Comparison of ENCODE assay signal across 19 cellular contexts in genomic region chr10:91820144-91820543, GRCh38. TPM values are rescaled to one million over a fixed set of nuclear protein-coding genes. Genes with fewer than 3 reads are reported as not detected.
A peak's percentile ranks its signal among the peaks of the same experiment; 100 is the strongest.
DNase-seq lines count a peak whose midpoint lies in the region; ATAC-seq and TF ChIP-seq lines count a peak whose summit lies in the region.
"Had no signal": no experiment of that assay in that cellular context is flagged by ENCODE, and none has a peak within 500 bp of the region (broad histone marks: within the 10 kb centered on the region; RNA-seq: fewer than 3 reads in every experiment).

No MANE protein-coding gene starts in this region.

- peaks cover 44% of the 10 kb centered on the region for H3K36me3 ChIP-seq in mammary epithelial cell (ENCODE audit: insufficient read depth, low read length)
- H3K36me3 ChIP-seq in upper lobe of right lung: peaks cover 90% of the 10 kb centered on the region
- H3K36me3 ChIP-seq in esophagus squamous epithelium: peaks cover 8 to 100% (median 34%) of the 10 kb centered on the region in 3 donors

- H2AFZ ChIP-seq in mammary epithelial cell (ENCODE audit: low read depth, low read length): no peak overlapping the region

- no peaks in the 10 kb centered on the region for H4K20me1 ChIP-seq in mammary epithelial cell (ENCODE audit: insufficient read depth, low read length)

- in situ Hi-C loops in ACHN (cut with HindIII; ENCODE audit: low pct_ligation_motif_present, low pct_unique_long_range_greater_than_20kb, low sequenced_read_pairs) (no loop called here), mammary epithelial cell (cut with MboI; ENCODE audit: low sequenced_read_pairs in 2 of 2) (no loop called here)

- no peak for TF ChIP-seq POLR2A in esophagus squamous epithelium (IDR thresholded peaks at IDR 0.05)

- H3K4me2 ChIP-seq in mammary epithelial cell (ENCODE audit: insufficient read depth, low read depth, low read length): no peak overlapping the region

- no peak for ATAC-seq in upper lobe of right lung
- ATAC-seq: body of pancreas had no signal

- no peak for TF ChIP-seq CTCF in mammary epithelial cell (conservative IDR thresholded peaks at IDR 0.05 in 1 of 2, IDR thresholded peaks at IDR 0.05 in 1 of 2; ENCODE audit: extremely low read depth in 1 of 2, insufficient read depth in 1 of 2, low read depth in 1 of 2, low read length in 2 of 2)
- TF ChIP-seq CTCF in upper lobe of right lung (IDR thresholded peaks at IDR 0.05): no peak
- TF ChIP-seq CTCF in GM10266 (IDR thresholded peaks at IDR 0.05; ENCODE audit: control insufficient read depth, insufficient read depth, low read depth, missing control alignments): no peak
- TF ChIP-seq CTCF in esophagus squamous epithelium (IDR thresholded peaks at IDR 0.05): no peak

- H3K4me3 ChIP-seq in mammary epithelial cell (replicated peaks in 1 of 3; ENCODE audit: insufficient read depth in 1 of 3, low read depth in 2 of 3, low read length in 3 of 3) (no peak overlapping the region), upper lobe of right lung (no peak overlapping the region), esophagus squamous epithelium (no peak overlapping the region)
- H3K4me3 ChIP-seq: body of pancreas, Peyer's patch, thyroid gland had no signal

- WGBS in mammary epithelial cell (ENCODE audit: low coverage, missing lambda C conversion rate): 84% methylated on average over 3 of the region's 3 CpGs
- WGBS in esophagus squamous epithelium, 2 donors: 60 to 76% methylated on average over 3 of the region's 3 CpGs

- dilution Hi-C loops in mammary epithelial cell (cut with HindIII; ENCODE audit: low sequenced_read_pairs): no loop called here

- H3K27ac ChIP-seq in mammary epithelial cell (ENCODE audit: insufficient read depth, low read depth, low read length) (no peak overlapping the region), upper lobe of right lung (no peak overlapping the region), esophagus squamous epithelium (no peak overlapping the region)
- H3K27ac ChIP-seq: body of pancreas, Peyer's patch, thyroid gland, WERI-Rb-1 had no signal

- H3K79me2 ChIP-seq in mammary epithelial cell (ENCODE audit: insufficient read depth, low read length): peaks cover 7% of the 10 kb centered on the region

- BruUV-seq in mammary epithelial cell (replicated peaks; lab: Mats Ljungman, UMichigan): no TSS peak

- CTCF ChIA-PET in mammary epithelial cell (lab: Charles Lee; ENCODE audit: low non-redundant PET): interaction anchor here (0.6 kb wide), 1 partner anchor 9 kb away, joined by 6 read pairs; no protein-coding TSS in a partner anchor

- no peak overlapping the region for H3K9ac ChIP-seq in mammary epithelial cell (ENCODE audit: insufficient read depth, low read length)

- H3K9me3 ChIP-seq in mammary epithelial cell (replicated peaks; ENCODE audit: insufficient read depth, low read length) (no peaks in the 10 kb centered on the region), upper lobe of right lung (no peaks in the 10 kb centered on the region), esophagus squamous epithelium (no peaks in the 10 kb centered on the region)
- H3K9me3 ChIP-seq: body of pancreas, Peyer's patch, thyroid gland had no signal

- H3K27me3 ChIP-seq in mammary epithelial cell (ENCODE audit: insufficient read depth, low read length) (no peaks in the 10 kb centered on the region), upper lobe of right lung (no peaks in the 10 kb centered on the region), esophagus squamous epithelium (no peaks in the 10 kb centered on the region)
- H3K27me3 ChIP-seq: body of pancreas, Peyer's patch, thyroid gland had no signal

- intact Hi-C loops in mammary epithelial cell (cut with micrococcal nuclease): loop anchor here (5.0 kb wide), 1 partner anchor 42 kb away; no protein-coding TSS in a partner anchor
- intact Hi-C loops in upper lobe of right lung (cut with DNase I): no loop called here
- intact Hi-C loops in esophagus squamous epithelium (cut with DNase I): no loop called here

- DNase-seq in ACHN: peak; percentile 27
- DNase-seq in HPDE6-E6E7 (ENCODE audit: extremely low spot score): peak; percentile 17
- peak; percentile 72 for DNase-seq in mammary epithelial cell
- DNase-seq in iris pigment epithelial cell (ENCODE audit: low read depth): peak; percentile 73
- DNase-seq in upper lobe of right lung: no peak
- no peak for DNase-seq in GM10266 (ENCODE audit: extremely low spot score)
- no peak for DNase-seq in activated gamma-delta T cell (lab: John Stamatoyannopoulos, UW)
- no peak for DNase-seq in esophagus squamous epithelium (lab: John Stamatoyannopoulos, UW)
- DNase-seq: activated T-cell treated with anti-CD3 and anti-CD28 coated beads, Interleukin-2, amount 50 U/mL, for 48 hours; body of pancreas; cortex of kidney; KBM-7; NCI-H2029 treated with DMSO at 0.1 percent for 48 hours; NK-92 treated with Interleukin-12 subunit alpha and Interleukin-12 subunit beta, amount 100 ng/mL, for 24 hours; Peyer's patch; small intestine; stimulated activated naive CD4-positive, alpha-beta T cell treated with Interleukin-2 at 50 U/mL for 16 hours; thyroid gland; WERI-Rb-1 had no signal

- H3K4me1 ChIP-seq in mammary epithelial cell (ENCODE audit: insufficient read depth, low read length): no peaks in the 10 kb centered on the region
- H3K4me1 ChIP-seq in upper lobe of right lung: no peaks in the 10 kb centered on the region
- H3K4me1 ChIP-seq in esophagus squamous epithelium: no peaks in the 10 kb centered on the region
- H3K4me1 ChIP-seq: body of pancreas, Peyer's patch, thyroid gland had no signal

RNA-seq across cellular contexts. Expression of gene TNKS2, which starts 21.9 kb away (rescaled TPM):
- total RNA-seq in mammary epithelial cell: 10 to 100 TPM; 35.8 to 48.7 TPM
- 14.4 TPM for polyA plus RNA-seq in mammary epithelial cell
- polyA minus RNA-seq in mammary epithelial cell: 26.7 TPM
- total RNA-seq in upper lobe of right lung: 40.5 TPM
- 10 to 100 TPM; 33.1 to 43.5 (median 39.2) TPM for total RNA-seq in esophagus squamous epithelium

Comparison
In these comparisons a context has a peak if more than half of its experiments do, and no peak if none do; other contexts are left out.
1. DNase-seq: peak in ACHN (single experiment), HPDE6-E6E7 (single experiment), mammary epithelial cell (single experiment) and iris pigment epithelial cell (single experiment); none in upper lobe of right lung (single experiment), GM10266 (single experiment), activated gamma-delta T cell (single experiment) and esophagus squamous epithelium (single experiment).